ENCODE assay signal across 23 cellular contexts in genomic region chr11:33043221-33043833, GRCh38. TPM values are rescaled to one million over a fixed set of nuclear protein-coding genes. Genes with fewer than 3 reads are reported as not detected.
DNase-seq lines count a peak whose midpoint lies in the region; ATAC-seq lines count a peak whose summit lies in the region.
"Had no signal": no experiment of that assay in that cellular context is flagged by ENCODE, and none has a peak within 500 bp of the region (broad histone marks: within the 10 kb centered on the region; RNA-seq: fewer than 3 reads in every experiment).

No MANE protein-coding gene starts in this region.

- no peak for DNase-seq in activated T-cell treated with anti-CD3 and anti-CD28 coated beads, Interleukin-2, amount 50 U/mL, for 24 hours
- DNase-seq in activated T-cell treated with anti-CD3 and anti-CD28 coated beads, Interleukin-2, amount 50 U/mL, for 4 hours, result no peak
- DNase-seq in SK-N-MC (ENCODE audit: low read depth, low spot score) (no peak), epithelial cell of prostate (ENCODE audit: low read depth, low spot score) (no peak), GOT3 (lab: John Stamatoyannopoulos, UW) (no peak)
- no peak for DNase-seq in stimulated activated effector memory CD8-positive, alpha-beta T cell treated with anti-CD3 and anti-CD28 coated beads, Interleukin-12 subunit alpha, Interleukin-12 subunit beta, amount 100 ng/mL, for 72 hours (ENCODE audit: low spot score in 2 of 2)
- DNase-seq: activated B cell treated with CpG ODN at 0.5 μM for 24 hours; activated T-cell treated with anti-CD3 and anti-CD28 coated beads, Interleukin-2, amount 50 U/mL, for 48 hours; BE2C; effector CD4-positive, alpha-beta T cell; gastrocnemius medialis; NCI-H146; NCI-H510A treated with DMSO at 0.1 percent for 48 hours; NK-92 treated with Interleukin-12 subunit alpha and Interleukin-12 subunit beta, amount 100 ng/mL, for 24 hours; retina; spleen; stimulated activated CD4-positive, alpha-beta T cell treated with anti-CD3 and anti-CD28 coated beads, Interleukin-4, amount 100 ng/mL, for 1 hour; upper lobe of left lung had no signal

- no peak overlapping the region for H3K4me3 ChIP-seq in SK-N-MC
- H3K4me3 ChIP-seq: gastrocnemius medialis, spleen, upper lobe of left lung had no signal

- no peaks in the 10 kb centered on the region for H3K9me3 Mint-ChIP-seq in activated T-cell treated with anti-CD3 and anti-CD28 coated beads, Interleukin-2, amount 50 U/mL, for 24 hours
- no peaks in the 10 kb centered on the region for H3K9me3 Mint-ChIP-seq in activated T-cell treated with anti-CD3 and anti-CD28 coated beads, Interleukin-2, amount 50 U/mL, for 4 hours
- no peaks in the 10 kb centered on the region for H3K9me3 Mint-ChIP-seq in stimulated activated effector memory CD8-positive, alpha-beta T cell treated with anti-CD3 and anti-CD28 coated beads, Interleukin-12 subunit alpha, Interleukin-12 subunit beta, amount 100 ng/mL, for 72 hours
- H3K9me3 Mint-ChIP-seq: activated B cell treated with CpG ODN at 0.5 μM for 24 hours; activated naive CD4-positive, alpha-beta T cell treated with anti-CD3 and anti-CD28 coated beads, Interleukin-2, amount 50 U/mL, for 24 hours; IgD-negative memory B cell; memory B cell had no signal

- H3K9ac ChIP-seq in SK-N-MC (ENCODE audit: insufficient read length), result no peak overlapping the region

- no peak overlapping the region for H3K4me3 Mint-ChIP-seq in activated T-cell treated with anti-CD3 and anti-CD28 coated beads, Interleukin-2, amount 50 U/mL, for 24 hours
- no peak overlapping the region for H3K4me3 Mint-ChIP-seq in activated T-cell treated with anti-CD3 and anti-CD28 coated beads, Interleukin-2, amount 50 U/mL, for 4 hours
- peak overlapping the region; percentile 22 for H3K4me3 Mint-ChIP-seq in stimulated activated effector memory CD8-positive, alpha-beta T cell treated with anti-CD3 and anti-CD28 coated beads, Interleukin-12 subunit alpha, Interleukin-12 subunit beta, amount 100 ng/mL, for 72 hours
- H3K4me3 Mint-ChIP-seq: activated B cell treated with CpG ODN at 0.5 μM for 24 hours; activated naive CD4-positive, alpha-beta T cell treated with anti-CD3 and anti-CD28 coated beads, Interleukin-2, amount 50 U/mL, for 24 hours; memory B cell had no signal

- peak overlapping the region; percentile 22 for H3K27ac Mint-ChIP-seq in activated T-cell treated with anti-CD3 and anti-CD28 coated beads, Interleukin-2, amount 50 U/mL, for 24 hours
- H3K27ac Mint-ChIP-seq in stimulated activated effector memory CD8-positive, alpha-beta T cell treated with anti-CD3 and anti-CD28 coated beads, Interleukin-12 subunit alpha, Interleukin-12 subunit beta, amount 100 ng/mL, for 72 hours, result peak overlapping the region; percentile 26
- H3K27ac Mint-ChIP-seq: activated B cell treated with CpG ODN at 0.5 μM for 24 hours; activated naive CD4-positive, alpha-beta T cell treated with anti-CD3 and anti-CD28 coated beads, Interleukin-2, amount 50 U/mL, for 24 hours; memory B cell had no signal

- peaks cover 56% of the 10 kb centered on the region for H3K36me3 Mint-ChIP-seq in activated T-cell treated with anti-CD3 and anti-CD28 coated beads, Interleukin-2, amount 50 U/mL, for 24 hours (ENCODE audit: low read depth)
- H3K36me3 Mint-ChIP-seq in activated T-cell treated with anti-CD3 and anti-CD28 coated beads, Interleukin-2, amount 50 U/mL, for 4 hours (ENCODE audit: insufficient read depth), result peaks cover 17% of the 10 kb centered on the region
- H3K36me3 Mint-ChIP-seq in stimulated activated effector memory CD8-positive, alpha-beta T cell treated with anti-CD3 and anti-CD28 coated beads, Interleukin-12 subunit alpha, Interleukin-12 subunit beta, amount 100 ng/mL, for 72 hours, result peaks cover 77% of the 10 kb centered on the region

- H3K4me1 Mint-ChIP-seq in activated T-cell treated with anti-CD3 and anti-CD28 coated beads, Interleukin-2, amount 50 U/mL, for 24 hours (ENCODE audit: low read depth), result peaks cover 44% of the 10 kb centered on the region
- peaks cover 24% of the 10 kb centered on the region for H3K4me1 Mint-ChIP-seq in activated T-cell treated with anti-CD3 and anti-CD28 coated beads, Interleukin-2, amount 50 U/mL, for 4 hours (ENCODE audit: low read depth)
- H3K4me1 Mint-ChIP-seq in stimulated activated effector memory CD8-positive, alpha-beta T cell treated with anti-CD3 and anti-CD28 coated beads, Interleukin-12 subunit alpha, Interleukin-12 subunit beta, amount 100 ng/mL, for 72 hours, result peaks cover 27% of the 10 kb centered on the region

- H3K9me3 ChIP-seq in SK-N-MC (ENCODE audit: low read depth, low read length), result no peaks in the 10 kb centered on the region
- H3K9me3 ChIP-seq: BE2C, gastrocnemius medialis, spleen, upper lobe of left lung had no signal

- ATAC-seq in activated T-cell treated with anti-CD3 and anti-CD28 coated beads, Interleukin-2, amount 50 U/mL, for 4 hours, result no peak
- peak; percentile 53 for ATAC-seq in stimulated activated effector memory CD8-positive, alpha-beta T cell treated with anti-CD3 and anti-CD28 coated beads, Interleukin-12 subunit alpha, Interleukin-12 subunit beta, amount 100 ng/mL, for 72 hours
- no peak for ATAC-seq in HG02884 (IDR thresholded peaks at IDR 0.05; ENCODE audit: unreplicated experiment)
- ATAC-seq in HG02610 (IDR thresholded peaks at IDR 0.05; ENCODE audit: unreplicated experiment), result no peak
- ATAC-seq: gastrocnemius medialis had no signal

- H3K27ac ChIP-seq in SK-N-MC (peak overlapping the region; percentile 81), epithelial cell of prostate (peak overlapping the region; percentile 81)
- H3K27ac ChIP-seq: gastrocnemius medialis, spleen, upper lobe of left lung had no signal

- H3K36me3 ChIP-seq in SK-N-MC (ENCODE audit: insufficient read depth, low read length), result peaks cover 10% of the 10 kb centered on the region; the same call in 1 of the 2 replicates
- H3K36me3 ChIP-seq: BE2C, gastrocnemius medialis had no signal

- H3K27me3 Mint-ChIP-seq in activated T-cell treated with anti-CD3 and anti-CD28 coated beads, Interleukin-2, amount 50 U/mL, for 24 hours, result no peaks in the 10 kb centered on the region
- no peaks in the 10 kb centered on the region for H3K27me3 Mint-ChIP-seq in activated T-cell treated with anti-CD3 and anti-CD28 coated beads, Interleukin-2, amount 50 U/mL, for 4 hours (ENCODE audit: low read depth)
- H3K27me3 Mint-ChIP-seq: activated B cell treated with CpG ODN at 0.5 μM for 24 hours; activated naive CD4-positive, alpha-beta T cell treated with anti-CD3 and anti-CD28 coated beads, Interleukin-2, amount 50 U/mL, for 24 hours; IgD-negative memory B cell; memory B cell had no signal

RNA-seq across cellular contexts. Expression of gene TCP11L1, which starts 4.0 kb away (rescaled TPM):
- total RNA-seq in activated T-cell treated with anti-CD3 and anti-CD28 coated beads, Interleukin-2, amount 50 U/mL, for 4 hours, result 10 to 100 TPM in 2 of 3 donors, 1 to 10 TPM in 1; 8.2 to 14.1 (median 11.1) TPM

RNA-seq across cellular contexts. Expression of gene DEPDC7, which starts 27.6 kb away (rescaled TPM):
- total RNA-seq in activated T-cell treated with anti-CD3 and anti-CD28 coated beads, Interleukin-2, amount 50 U/mL, for 4 hours, result 1 to 10 TPM; 1.0 to 2.7 (median 2.2) TPM
- total RNA-seq: activated B cell treated with CpG ODN at 0.5 μM for 24 hours had no signal
